Comparison of ENCODE assay signal across 29 cellular contexts in the genomic region with DNA sequence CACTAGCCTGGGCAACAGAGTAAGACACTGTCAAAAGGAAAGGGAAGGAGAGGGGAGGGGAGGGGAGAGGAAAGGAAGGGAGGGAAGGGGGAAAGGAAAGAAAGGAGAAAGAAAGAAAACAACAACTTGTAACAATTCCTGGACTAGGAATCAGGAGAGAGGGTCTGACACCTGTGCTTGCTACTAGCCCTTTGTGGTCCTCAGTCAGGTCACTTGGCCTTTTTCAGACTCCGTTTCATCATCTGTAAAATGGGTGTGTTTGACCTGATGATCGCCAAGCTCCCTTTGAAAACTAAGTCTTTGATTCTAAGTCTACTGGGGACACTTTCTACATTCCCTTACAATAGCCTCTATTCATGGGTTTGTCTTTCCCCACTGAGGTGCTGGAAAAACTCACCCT. TPM values are rescaled to one million over a fixed set of nuclear protein-coding genes. Genes with fewer than 3 reads are reported as not detected.
"Had no signal": no experiment of that assay in that cellular context is flagged by ENCODE, and none has a peak within 500 bp of the region (broad histone marks: within the 10 kb centered on the region; RNA-seq: fewer than 3 reads in every experiment).

No MANE protein-coding gene starts in this region.

- H3K36me3 ChIP-seq: esophagus squamous epithelium, gastroesophageal sphincter, WERI-Rb-1 had no signal

- H3K4me3 Mint-ChIP-seq: activated B cell treated with CpG ODN at 0.5 μM for 24 hours; activated CD4-positive, alpha-beta memory T cell treated with anti-CD3 and anti-CD28 coated beads for 36 hours; activated CD4-positive, alpha-beta T cell treated with anti-CD3 and anti-CD28 coated beads for 36 hours; activated CD4-positive, alpha-beta T cell treated with anti-CD3 and anti-CD28 coated beads, Interleukin-2, amount 10 ng/mL, durations not matched to agents 24 days and 14 days; activated CD8-positive, alpha-beta T cell treated with anti-CD3 and anti-CD28 coated beads, Interleukin-2, amount 10 ng/mL, durations not matched to agents 7 days and 5 days; activated naive CD8-positive, alpha-beta T cell; activated T-cell treated with anti-CD3 and anti-CD28 coated beads, Interleukin-2, amount 50 U/mL, for 4 hours; activated T-helper 17 cell treated with anti-CD3 and anti-CD28 coated beads, Interleukin-2, amount 50 U/mL, for 72 hours; T-helper 17 cell; T-helper 2 cell treated with Interferon-gamma antibody and Interleukin-4, amounts not matched to agents 5 μg/mL and 100 μg/mL, for 36 hours had no signal

- H3K4me1 Mint-ChIP-seq: activated B cell treated with CpG ODN at 0.5 μM for 24 hours; activated CD4-positive, alpha-beta T cell treated with anti-CD3 and anti-CD28 coated beads for 36 hours; activated CD4-positive, alpha-beta T cell treated with anti-CD3 and anti-CD28 coated beads, Interleukin-2, amount 10 ng/mL, durations not matched to agents 24 days and 14 days; activated T-helper 17 cell treated with anti-CD3 and anti-CD28 coated beads, Interleukin-2, amount 50 U/mL, for 72 hours; T-helper 17 cell had no signal

- H3K27me3 ChIP-seq: body of pancreas, esophagus squamous epithelium, gastroesophageal sphincter had no signal

- H3K27ac ChIP-seq: body of pancreas, epithelial cell of prostate, esophagus squamous epithelium, WERI-Rb-1 had no signal

- DNase-seq: activated B cell treated with CpG ODN at 0.5 μM for 24 hours; activated CD4-positive, alpha-beta memory T cell treated with anti-CD3 and anti-CD28 coated beads for 36 hours; activated CD4-positive, alpha-beta T cell treated with anti-CD3 and anti-CD28 coated beads for 36 hours; activated CD4-positive, alpha-beta T cell treated with anti-CD3 and anti-CD28 coated beads, Interleukin-2, amount 10 ng/mL, durations not matched to agents 24 days and 14 days; activated CD8-positive, alpha-beta T cell treated with anti-CD3 and anti-CD28 coated beads, Interleukin-2, amount 10 ng/mL, durations not matched to agents 7 days and 5 days; activated effector memory CD4-positive, alpha-beta T cell treated with Interleukin-2 at 50 U/mL for 16 hours; activated gamma-delta T cell treated with Interleukin-2 at 50 U/mL for 16 hours; activated naive CD4-positive, alpha-beta T cell treated with anti-CD3 and anti-CD28 coated beads, Interleukin-2, amount 50 U/mL, for 16 hours; activated naive CD4-positive, alpha-beta T cell treated with Interleukin-2 at 50 U/mL for 16 hours; activated T-cell treated with anti-CD3 and anti-CD28 coated beads, Interleukin-2, amount 50 U/mL, for 4 hours; amniotic stem cell; anterior cingulate cortex; body of pancreas; caudate nucleus; cortex of kidney; dermis blood vessel endothelial cell; effector CD8-positive, alpha-beta T cell; esophagus squamous epithelium; foreskin melanocyte; T-helper 1 cell; T-helper 17 cell; T1000; WERI-Rb-1 had no signal

- H3K27me3 Mint-ChIP-seq: activated B cell treated with CpG ODN at 0.5 μM for 24 hours had no signal

- ATAC-seq: activated CD4-positive, alpha-beta T cell treated with anti-CD3 and anti-CD28 coated beads for 36 hours; activated CD4-positive, CD25-positive, alpha-beta regulatory T cell treated with anti-CD3 and anti-CD28 coated beads, Interleukin-2, amount 50 U/mL, for 24 hours; activated CD8-positive, alpha-beta T cell treated with anti-CD3 and anti-CD28 coated beads, Interleukin-2, amount 10 ng/mL, durations not matched to agents 7 days and 5 days; activated T-cell treated with anti-CD3 and anti-CD28 coated beads, Interleukin-2, amount 50 U/mL, for 4 hours; activated T-helper 17 cell treated with anti-CD3 and anti-CD28 coated beads, Interleukin-2, amount 50 U/mL, for 72 hours; body of pancreas; gastroesophageal sphincter; T-helper 17 cell had no signal

- H3K9me3 ChIP-seq: body of pancreas, esophagus squamous epithelium had no signal

- H3K4me3 ChIP-seq: body of pancreas, esophagus squamous epithelium, gastroesophageal sphincter had no signal

- H3K27ac Mint-ChIP-seq: activated B cell treated with CpG ODN at 0.5 μM for 24 hours; activated CD4-positive, alpha-beta memory T cell treated with anti-CD3 and anti-CD28 coated beads for 36 hours; activated CD4-positive, alpha-beta T cell treated with anti-CD3 and anti-CD28 coated beads for 36 hours; activated CD4-positive, alpha-beta T cell treated with anti-CD3 and anti-CD28 coated beads, Interleukin-2, amount 10 ng/mL, durations not matched to agents 24 days and 14 days; activated CD8-positive, alpha-beta T cell treated with anti-CD3 and anti-CD28 coated beads, Interleukin-2, amount 10 ng/mL, durations not matched to agents 7 days and 5 days; activated naive CD8-positive, alpha-beta T cell; activated T-helper 17 cell treated with anti-CD3 and anti-CD28 coated beads, Interleukin-2, amount 50 U/mL, for 72 hours; T-helper 17 cell; T-helper 2 cell treated with Interferon-gamma antibody and Interleukin-4, amounts not matched to agents 5 μg/mL and 100 μg/mL, for 36 hours had no signal

RNA-seq across cellular contexts. Expression of a gene that starts 11.4 kb away (rescaled TPM):
- total RNA-seq: activated CD4-positive, alpha-beta memory T cell treated with anti-CD3 and anti-CD28 coated beads for 36 hours; activated CD4-positive, alpha-beta T cell treated with anti-CD3 and anti-CD28 coated beads for 36 hours; activated CD4-positive, alpha-beta T cell treated with anti-CD3 and anti-CD28 coated beads, Interleukin-2, amount 10 ng/mL, durations not matched to agents 24 days and 14 days; activated T-helper 17 cell treated with anti-CD3 and anti-CD28 coated beads, Interleukin-2, amount 50 U/mL, for 72 hours; T-helper 17 cell had no signal
